25 cellular contexts compared by ENCODE assay signal in the genomic region with DNA sequence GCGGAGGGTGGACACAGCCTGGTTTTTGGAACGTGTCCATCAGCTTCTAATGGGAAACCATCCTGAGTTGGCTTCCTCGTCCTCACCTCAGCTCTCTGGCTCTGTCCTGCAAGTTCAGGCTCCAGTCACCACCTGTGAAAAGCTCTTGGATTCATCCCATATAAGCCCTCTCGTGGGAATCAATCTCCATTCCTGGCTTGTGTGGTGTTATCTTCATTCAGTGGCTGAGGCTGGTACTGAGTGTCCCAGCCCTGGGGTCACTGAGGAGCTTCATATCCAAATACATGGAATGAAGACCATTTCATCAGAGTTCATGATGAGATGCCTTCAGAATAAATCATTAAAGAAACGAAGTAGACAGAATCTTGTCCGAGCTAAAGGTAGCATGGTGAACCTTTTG.
"Had no signal": no experiment of that assay in that cellular context is flagged by ENCODE, and none has a peak within 500 bp of the region (broad histone marks: within the 10 kb centered on the region; RNA-seq: fewer than 3 reads in every experiment).

No MANE protein-coding gene starts in this region.

- H3K9me3 ChIP-seq: ovary, right atrium auricular region, right lobe of liver, sigmoid colon, stomach, thoracic aorta, thyroid gland, tibial nerve, upper lobe of left lung, vagina had no signal

- H3K27ac ChIP-seq: neural progenitor cell, ovary, parathyroid adenoma, right atrium auricular region, right lobe of liver, sigmoid colon, stomach, thoracic aorta, thyroid gland, tibial nerve, upper lobe of left lung, vagina had no signal

- H3K27me3 ChIP-seq: neural progenitor cell, ovary, right atrium auricular region, right lobe of liver, sigmoid colon, thyroid gland, tibial nerve, upper lobe of left lung, vagina had no signal

- H3K4me1 ChIP-seq: neural progenitor cell, parathyroid adenoma, right atrium auricular region, right lobe of liver, sigmoid colon, stomach, thyroid gland, tibial nerve, upper lobe of left lung, vagina had no signal

- H3K4me3 ChIP-seq: neural progenitor cell, ovary, right atrium auricular region, right lobe of liver, sigmoid colon, stomach, thoracic aorta, thyroid gland, tibial nerve, upper lobe of left lung, vagina had no signal

- ATAC-seq: natural killer cell; right lobe of liver; stimulated activated effector memory CD8-positive, alpha-beta T cell treated with anti-CD3 and anti-CD28 coated beads, Interleukin-12 subunit alpha, Interleukin-12 subunit beta, amount 100 ng/mL, for 72 hours; stimulated activated naive B cell treated with anti-CD40 and anti-IgM and Interleukin-4, amounts not matched to agents 10 μg/mL and 1 μg/mL and 100 μg/mL, for 72 hours had no signal

- DNase-seq: natural killer cell; occipital lobe; ovary; posterior cingulate gyrus; retina; right lobe of liver; sigmoid colon; small intestine; stimulated activated CD4-positive, alpha-beta T cell treated with anti-CD3 and anti-CD28 coated beads, Interleukin-15, amount 100 ng/mL, for 24 hours; stimulated activated CD4-positive, alpha-beta T cell treated with anti-CD3 and anti-CD28 coated beads, Interleukin-2, amount 100 ng/mL, for 24 hours; stimulated activated CD4-positive, alpha-beta T cell treated with anti-CD3 and anti-CD28 coated beads, Interleukin-2, amount 100 ng/mL, for 48 hours; stimulated activated CD4-positive, alpha-beta T cell treated with anti-CD3 and anti-CD28 coated beads, Interleukin-4, amount 100 ng/mL, for 24 hours; stimulated activated naive B cell treated with anti-CD40 and anti-IgM and Interleukin-4, amounts not matched to agents 10 μg/mL and 1 μg/mL and 100 μg/mL, for 72 hours; stimulated activated naive CD4-positive, alpha-beta T cell treated with Interleukin-2 at 50 U/mL for 16 hours; stomach; thyroid gland; trophoblast cell; upper lobe of left lung had no signal
